Comparison of ENCODE assay signal across 17 cellular contexts in the genomic region with DNA sequence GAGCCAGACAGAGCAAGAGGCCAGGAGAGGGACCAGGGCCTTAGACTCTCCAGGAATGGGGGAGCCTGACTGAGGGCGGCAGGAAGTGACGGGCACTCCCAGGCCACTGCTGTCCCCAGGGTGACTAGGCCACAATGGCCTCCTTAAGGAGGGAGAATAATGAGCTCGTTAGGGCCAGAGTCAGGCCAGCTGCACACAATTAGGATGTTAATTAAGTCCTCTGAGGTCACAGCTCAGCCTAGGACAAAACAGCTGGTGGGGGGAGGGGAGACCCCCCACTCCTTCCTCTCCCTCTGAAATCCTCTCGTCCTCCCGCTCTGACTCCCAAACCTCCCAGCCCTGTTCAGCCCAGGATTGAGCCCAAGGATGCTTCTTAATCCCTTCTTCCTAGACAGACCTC.
DNase-seq lines count a peak whose midpoint lies in the region; ATAC-seq and TF ChIP-seq lines count a peak whose summit lies in the region.
"Had no signal": no experiment of that assay in that cellular context is flagged by ENCODE, and none has a peak within 500 bp of the region (broad histone marks: within the 10 kb centered on the region; RNA-seq: fewer than 3 reads in every experiment).

No MANE protein-coding gene starts in this region.

- peaks cover 10% of the 10 kb centered on the region for H3K4me1 Mint-ChIP-seq in endothelial cell (ENCODE audit: unreplicated experiment)
- H3K4me1 Mint-ChIP-seq: activated naive CD8-positive, alpha-beta T cell treated with anti-CD3 and anti-CD28 coated beads, Interleukin-2, amount 50 U/mL, for 24 hours had no signal

- H3K4me3 ChIP-seq in neuronal stem cell (ENCODE audit: low read length in 2 of 2), result no peak overlapping the region
- H3K4me3 ChIP-seq: A549, pancreas, upper lobe of left lung had no signal

- no peak overlapping the region for H3K23ac ChIP-seq in neuronal stem cell (ENCODE audit: low read depth, low read length, poor library complexity)

- H3K9me3 ChIP-seq in neuronal stem cell (replicated peaks in 1 of 2; ENCODE audit: control insufficient read depth in 2 of 2, insufficient read depth in 1 of 2, low read depth in 1 of 2, low read length in 2 of 2), result no peaks in the 10 kb centered on the region
- H3K9me3 ChIP-seq: A549, pancreas, upper lobe of left lung had no signal

- H3K79me1 ChIP-seq in neuronal stem cell (ENCODE audit: low read depth, low read length), result no peaks in the 10 kb centered on the region

- WGBS in neuronal stem cell (ENCODE audit: extremely low coverage in 2 of 2, insufficient read length in 2 of 2, insufficient replicate concordance in 1 of 2), 2 donors, result no CpG with 5 or more reads among the region's 5 CpGs

- intact Hi-C loops in left ventricle myocardium superior (cut with micrococcal nuclease), result no loop called here
- intact Hi-C loops in left cardiac atrium (cut with DNase I), result no loop called here

- H3K9ac ChIP-seq in neuronal stem cell (ENCODE audit: low read depth, low read length, poor library complexity), result no peak overlapping the region

- ATAC-seq in left ventricle myocardium superior (no peak), left cardiac atrium (no peak), GM19452 (IDR thresholded peaks at IDR 0.05; ENCODE audit: unreplicated experiment) (no peak)
- ATAC-seq: A549; activated naive CD8-positive, alpha-beta T cell treated with anti-CD3 and anti-CD28 coated beads, Interleukin-2, amount 50 U/mL, for 24 hours; activated T-cell treated with anti-CD3 and anti-CD28 coated beads, Interleukin-2, amount 50 U/mL, for 4 hours; pancreas had no signal

- no peak overlapping the region for H2BK15ac ChIP-seq in neuronal stem cell (ENCODE audit: low read length)

- peak overlapping the region; percentile 32 for H2AFZ ChIP-seq in neuronal stem cell (ENCODE audit: low read length)

- H2BK12ac ChIP-seq in neuronal stem cell (ENCODE audit: low read length), result no peak overlapping the region

- no peaks in the 10 kb centered on the region for H3K9me3 Mint-ChIP-seq in endothelial cell (ENCODE audit: unreplicated experiment)
- H3K9me3 Mint-ChIP-seq: activated CD4-positive, alpha-beta T cell treated with anti-CD3 and anti-CD28 coated beads, Interleukin-2, amount 10 ng/mL, durations not matched to agents 24 days and 14 days; activated naive CD8-positive, alpha-beta T cell treated with anti-CD3 and anti-CD28 coated beads, Interleukin-2, amount 50 U/mL, for 24 hours; activated T-cell treated with anti-CD3 and anti-CD28 coated beads, Interleukin-2, amount 50 U/mL, for 4 hours; CD8-positive, alpha-beta memory T cell had no signal

- no peaks in the 10 kb centered on the region for H3K27me3 ChIP-seq in neuronal stem cell (ENCODE audit: control insufficient read depth in 3 of 3, insufficient read depth in 3 of 3, low read depth in 1 of 3, low read length in 3 of 3)
- H3K27me3 ChIP-seq: pancreas, upper lobe of left lung had no signal

- no peak overlapping the region for H3K4me2 ChIP-seq in neuronal stem cell (ENCODE audit: insufficient read depth, low read length, poor library complexity, severe bottlenecking)
- H3K4me2 ChIP-seq: A549 had no signal

- H2BK5ac ChIP-seq in neuronal stem cell (ENCODE audit: low read length), result peak overlapping the region; percentile 63

- TF ChIP-seq CTCF in endothelial cell (IDR thresholded peaks at IDR 0.05; ENCODE audit: unreplicated experiment), result no peak

- peak overlapping the region; percentile 92 for H3K27ac ChIP-seq in neuronal stem cell (replicated peaks; ENCODE audit: low read length)
- H3K27ac ChIP-seq: A549, pancreas had no signal

- peaks cover 18% of the 10 kb centered on the region for H3K36me3 Mint-ChIP-seq in endothelial cell (ENCODE audit: low read depth, unreplicated experiment)

- H3K27me3 Mint-ChIP-seq in endothelial cell (ENCODE audit: unreplicated experiment), result peaks cover 14% of the 10 kb centered on the region
- H3K27me3 Mint-ChIP-seq: activated CD4-positive, alpha-beta T cell treated with anti-CD3 and anti-CD28 coated beads, Interleukin-2, amount 10 ng/mL, durations not matched to agents 24 days and 14 days; activated naive CD8-positive, alpha-beta T cell treated with anti-CD3 and anti-CD28 coated beads, Interleukin-2, amount 50 U/mL, for 24 hours had no signal

- peak overlapping the region; percentile 68 for H3K27ac Mint-ChIP-seq in endothelial cell (ENCODE audit: unreplicated experiment)
- H3K27ac Mint-ChIP-seq: activated CD4-positive, alpha-beta T cell treated with anti-CD3 and anti-CD28 coated beads, Interleukin-2, amount 10 ng/mL, durations not matched to agents 24 days and 14 days; activated naive CD8-positive, alpha-beta T cell treated with anti-CD3 and anti-CD28 coated beads, Interleukin-2, amount 50 U/mL, for 24 hours had no signal

- DNase-seq in left ventricle myocardium superior (peak; percentile 19), left cardiac atrium (no peak), endothelial cell (ENCODE audit: low spot score) (no peak), neuronal stem cell (ENCODE audit: low spot score) (peak; percentile 91), glomerular visceral epithelial cell (ENCODE audit: extremely low spot score) (no peak), globus pallidus (ENCODE audit: low spot score) (no peak)
- DNase-seq in stimulated activated CD4-positive, alpha-beta T cell treated with anti-CD3 and anti-CD28 coated beads, Interleukin-2, amount 100 ng/mL, for 48 hours, result no peak
- DNase-seq: activated CD4-positive, alpha-beta T cell treated with anti-CD3 and anti-CD28 coated beads, Interleukin-2, amount 10 ng/mL, durations not matched to agents 24 days and 14 days; activated naive CD8-positive, alpha-beta T cell treated with anti-CD3 and anti-CD28 coated beads, Interleukin-2, amount 50 U/mL, for 24 hours; activated T-cell treated with anti-CD3 and anti-CD28 coated beads, Interleukin-2, amount 50 U/mL, for 4 hours; CD8-positive, alpha-beta memory T cell; cortex of kidney; GF-D8; upper lobe of left lung had no signal

- no peak overlapping the region for H4K8ac ChIP-seq in neuronal stem cell (ENCODE audit: low read depth, low read length)

- no peak overlapping the region for H4K91ac ChIP-seq in neuronal stem cell (ENCODE audit: low read depth, low read length, poor library complexity)

- no peak overlapping the region for H3K4ac ChIP-seq in neuronal stem cell (ENCODE audit: low read length)

- no peak overlapping the region for H3K14ac ChIP-seq in neuronal stem cell (ENCODE audit: low read length)

- H2BK120ac ChIP-seq in neuronal stem cell (ENCODE audit: low read depth, low read length), result no peak overlapping the region

- peaks cover 25 to 44% of the 10 kb centered on the region in 2 donors for H3K4me1 ChIP-seq in neuronal stem cell (ENCODE audit: control insufficient read depth in 2 of 2, insufficient read depth in 1 of 2, low read depth in 1 of 2, low read length in 2 of 2)
- H3K4me1 ChIP-seq: A549 had no signal

- H3K36me3 ChIP-seq in neuronal stem cell (replicated peaks in 1 of 2; ENCODE audit: control insufficient read depth in 2 of 2, insufficient read depth in 2 of 2, low read length in 2 of 2), result peaks cover 0 to 1% of the 10 kb centered on the region in 2 donors
- H3K36me3 ChIP-seq: pancreas had no signal

- H3K4me3 Mint-ChIP-seq in endothelial cell (ENCODE audit: unreplicated experiment), result no peak overlapping the region
- H3K4me3 Mint-ChIP-seq: activated CD4-positive, alpha-beta T cell treated with anti-CD3 and anti-CD28 coated beads, Interleukin-2, amount 10 ng/mL, durations not matched to agents 24 days and 14 days; activated naive CD8-positive, alpha-beta T cell treated with anti-CD3 and anti-CD28 coated beads, Interleukin-2, amount 50 U/mL, for 24 hours; activated T-cell treated with anti-CD3 and anti-CD28 coated beads, Interleukin-2, amount 50 U/mL, for 4 hours; CD8-positive, alpha-beta memory T cell had no signal

- peak overlapping the region; percentile 94 for H3K18ac ChIP-seq in neuronal stem cell (ENCODE audit: low read length)

- H2AK5ac ChIP-seq in neuronal stem cell (ENCODE audit: low read depth, low read length), result no peak overlapping the region

Comparison
In these comparisons a context has a peak if more than half of its experiments do, and no peak if none do; other contexts are left out.
1. DNase-seq: peak in left ventricle myocardium superior (single experiment) and neuronal stem cell (single experiment); none in left cardiac atrium (single experiment), endothelial cell (single experiment), stimulated activated CD4-positive, alpha-beta T cell treated with anti-CD3 and anti-CD28 coated beads, Interleukin-2, amount 100 ng/mL, for 48 hours (0 of 2), glomerular visceral epithelial cell (single experiment) and globus pallidus (single experiment).